Comparison of ENCODE assay signal across 9 cellular contexts in the genomic region with DNA sequence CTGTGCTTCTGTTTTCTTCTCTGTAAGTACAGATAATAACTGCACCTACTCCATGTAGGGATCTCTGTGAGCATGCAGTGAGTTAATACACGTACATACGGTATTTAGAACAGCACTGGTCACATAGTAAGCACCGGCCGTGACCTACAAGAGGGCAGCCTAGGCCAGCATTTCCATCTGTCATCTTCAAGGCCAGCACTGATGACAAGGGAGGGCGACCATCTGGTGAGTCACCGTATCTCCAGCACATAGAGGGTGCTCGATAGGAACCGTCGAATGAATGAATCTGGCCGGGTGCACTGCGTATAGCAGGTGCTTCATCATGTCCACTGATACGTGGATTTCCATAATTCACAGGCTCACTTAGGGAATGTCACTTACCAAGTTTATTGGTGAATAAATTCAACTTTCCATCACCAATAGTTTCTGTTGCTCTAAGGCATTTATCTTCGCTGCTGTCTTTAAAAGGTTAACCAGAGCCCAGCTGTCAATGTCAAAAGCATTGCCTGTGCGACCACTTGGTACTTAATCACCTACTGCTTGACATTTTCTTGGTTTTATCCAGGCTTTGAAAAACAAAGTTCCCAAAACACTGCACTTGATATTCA. TPM values are rescaled to one million over a fixed set of nuclear protein-coding genes. Genes with fewer than 3 reads are reported as not detected.
DNase-seq lines count a peak whose midpoint lies in the region; ATAC-seq and TF ChIP-seq lines count a peak whose summit lies in the region.
"Had no signal": no experiment of that assay in that cellular context is flagged by ENCODE, and none has a peak within 500 bp of the region (broad histone marks: within the 10 kb centered on the region; RNA-seq: fewer than 3 reads in every experiment).

No MANE protein-coding gene starts in this region.

- no peak for ATAC-seq in HG02571 (IDR thresholded peaks at IDR 0.05; ENCODE audit: unreplicated experiment)

- H3K4me3 Mint-ChIP-seq in osteocyte (ENCODE audit: unreplicated experiment) = no peak overlapping the region

- H3K9me3 Mint-ChIP-seq in osteocyte (ENCODE audit: unreplicated experiment) = no peaks in the 10 kb centered on the region

- H3K27me3 ChIP-seq in WERI-Rb-1 (ENCODE audit: insufficient read depth, low read depth, severe bottlenecking) = no peaks in the 10 kb centered on the region
- no peaks in the 10 kb centered on the region for H3K27me3 ChIP-seq in fibroblast of lung (ENCODE audit: control insufficient read depth, insufficient read depth, low read length)
- no peaks in the 10 kb centered on the region for H3K27me3 ChIP-seq in effector memory CD4-positive, alpha-beta T cell (replicated peaks; ENCODE audit: control insufficient read depth, insufficient read depth, low read length, poor library complexity, severe bottlenecking)

- peak; percentile 50 for DNase-seq in DMS153 (lab: John Stamatoyannopoulos, UW)
- peak; percentile 93 for DNase-seq in WERI-Rb-1
- peak; percentile 76 to 83 for DNase-seq in fibroblast of lung (ENCODE audit: low read depth in 2 of 2)
- peak; percentile 53 for DNase-seq in osteocyte (ENCODE audit: extremely low spot score, unreplicated experiment)
- no peak for DNase-seq in GM13977 (ENCODE audit: low spot score)
- DNase-seq in effector memory CD4-positive, alpha-beta T cell = no peak
- no peak for DNase-seq in GM13976 (ENCODE audit: low spot score)
- DNase-seq: Karpas-422 had no signal

- H3K4me1 Mint-ChIP-seq in osteocyte (ENCODE audit: unreplicated experiment) = peaks cover 68% of the 10 kb centered on the region

- H3K36me3 ChIP-seq in WERI-Rb-1 = no peaks in the 10 kb centered on the region
- H3K36me3 ChIP-seq in fibroblast of lung (ENCODE audit: control insufficient read depth, insufficient read depth, low read length) = no peaks in the 10 kb centered on the region
- no peaks in the 10 kb centered on the region for H3K36me3 ChIP-seq in effector memory CD4-positive, alpha-beta T cell (ENCODE audit: control insufficient read depth, insufficient read depth, low read length)

- H4K20me1 ChIP-seq in fibroblast of lung (ENCODE audit: control insufficient read depth, extremely low read depth, insufficient read depth, low read length) = no peaks in the 10 kb centered on the region

- peaks cover 50% of the 10 kb centered on the region for H3K4me1 ChIP-seq in fibroblast of lung (ENCODE audit: control insufficient read depth, extremely low read depth, insufficient read depth, low read length)
- H3K4me1 ChIP-seq in effector memory CD4-positive, alpha-beta T cell (ENCODE audit: control insufficient read depth, insufficient read depth, low read length, poor library complexity, severe bottlenecking) = peaks cover 15% of the 10 kb centered on the region

- H3K27ac Mint-ChIP-seq in osteocyte (ENCODE audit: unreplicated experiment) = peak overlapping the region; percentile 91

- H2AFZ ChIP-seq in fibroblast of lung (ENCODE audit: low read length) = no peak overlapping the region

- H3K4me2 ChIP-seq in fibroblast of lung (ENCODE audit: extremely low read depth, insufficient read depth, low read length) = peak overlapping the region; percentile 67

- H3K27ac ChIP-seq in WERI-Rb-1 = peak overlapping the region; percentile 89
- peak overlapping the region; percentile 89 for H3K27ac ChIP-seq in fibroblast of lung (ENCODE audit: insufficient read depth, low read length)
- H3K27ac ChIP-seq in effector memory CD4-positive, alpha-beta T cell (ENCODE audit: insufficient read depth, low read length, poor library complexity, severe bottlenecking) = no peak overlapping the region

- in situ Hi-C loops in GM13977 (cut with MboI; ENCODE audit: low pct_unique_long_range_greater_than_20kb, low sequenced_read_pairs, unreplicated experiment) = no loop called here
- in situ Hi-C loops in GM13976 (cut with MboI; ENCODE audit: low sequenced_read_pairs, unreplicated experiment) = no loop called here

- peaks cover 5% of the 10 kb centered on the region for H3K36me3 Mint-ChIP-seq in osteocyte (ENCODE audit: unreplicated experiment)

- H3K9me3 ChIP-seq in WERI-Rb-1 (ENCODE audit: severe bottlenecking) (no peaks in the 10 kb centered on the region), fibroblast of lung (ENCODE audit: control insufficient read depth, insufficient read depth, low read depth, low read length) (no peaks in the 10 kb centered on the region)
- no peaks in the 10 kb centered on the region for H3K9me3 ChIP-seq in effector memory CD4-positive, alpha-beta T cell (ENCODE audit: control insufficient read depth, low read length)

- peak overlapping the region; percentile 37 for H3K4me3 ChIP-seq in WERI-Rb-1 (ENCODE audit: low read depth, low read length)
- peak overlapping the region in 2 of 4 experiments; percentile 18 to 23 for H3K4me3 ChIP-seq in fibroblast of lung (replicated peaks in 1 of 4; ENCODE audit: control extremely low read depth in 1 of 4, insufficient read depth in 1 of 4, low read depth in 3 of 4, low read length in 4 of 4)
- no peak overlapping the region for H3K4me3 ChIP-seq in effector memory CD4-positive, alpha-beta T cell (ENCODE audit: insufficient read depth, low read depth, low read length, poor library complexity, severe bottlenecking)

- no peak overlapping the region for H3K9ac ChIP-seq in fibroblast of lung (ENCODE audit: insufficient read depth, low read length)

- H3K27me3 Mint-ChIP-seq in osteocyte (ENCODE audit: unreplicated experiment) = no peaks in the 10 kb centered on the region

- TF ChIP-seq CTCF in WERI-Rb-1 (IDR thresholded peaks at IDR 0.05; ENCODE audit: low read depth, low read length) = no peak
- no peak for TF ChIP-seq CTCF in fibroblast of lung (conservative IDR thresholded peaks at IDR 0.05 in 1 of 2, IDR thresholded peaks at IDR 0.05 in 1 of 2; ENCODE audit: low read depth in 1 of 2, low read length in 2 of 2)
- TF ChIP-seq CTCF in osteocyte (IDR thresholded peaks at IDR 0.05) = no peak
- TF ChIP-seq CTCF in GM13977 (IDR thresholded peaks at IDR 0.05; ENCODE audit: extremely low read depth, insufficient read depth, missing control alignments) = no peak
- TF ChIP-seq CTCF in GM13976 (IDR thresholded peaks at IDR 0.05; ENCODE audit: borderline replicate concordance, control extremely low read depth, extremely low read depth, insufficient read depth, missing control alignments) = no peak

- H3K79me2 ChIP-seq in fibroblast of lung (ENCODE audit: control insufficient read depth, insufficient read depth, low read length) = no peaks in the 10 kb centered on the region

RNA-seq across cellular contexts. Expression of gene NOD1, which starts 8.3 kb away (rescaled TPM):
- total RNA-seq in fibroblast of lung (6.9 and 7.3 TPM in 2 replicates), osteocyte (7.2 and 8.9 TPM in 2 replicates)
- polyA plus RNA-seq in fibroblast of lung = 2.8 and 3.3 TPM in 2 replicates
- 2.1 and 3.4 TPM in 2 replicates for polyA plus RNA-seq in fibroblast of lung (2012)
- polyA minus RNA-seq in fibroblast of lung (ENCODE audit: low replicate concordance) = 1.9 and 5.3 TPM in 2 replicates

RNA-seq across cellular contexts. Expression of gene GGCT, which starts 34.4 kb away (rescaled TPM):
- total RNA-seq in fibroblast of lung = 24.6 and 33.1 TPM in 2 replicates
- 21.6 and 23.2 TPM in 2 replicates for polyA plus RNA-seq in fibroblast of lung
- polyA plus RNA-seq in fibroblast of lung (2012) = 31.1 and 32.0 TPM in 2 replicates
- polyA minus RNA-seq in fibroblast of lung (ENCODE audit: low replicate concordance) = 9.0 and 9.3 TPM in 2 replicates
- total RNA-seq in osteocyte = 24.2 and 26.7 TPM in 2 replicates

Comparison
In these comparisons a context has a peak if more than half of its experiments do, and no peak if none do; other contexts are left out.
1. DNase-seq: peak in DMS153 (single experiment), WERI-Rb-1 (single experiment), fibroblast of lung (2 of 2) and osteocyte (single experiment); none in GM13977 (single experiment), effector memory CD4-positive, alpha-beta T cell (0 of 3) and GM13976 (single experiment).